ENCODE assay signal across 9 cellular contexts in genomic region chr10:50540069-50540825, GRCh38.
DNase-seq lines count a peak whose midpoint lies in the region; ATAC-seq and TF ChIP-seq lines count a peak whose summit lies in the region.
"Had no signal": no experiment of that assay in that cellular context is flagged by ENCODE, and none has a peak within 500 bp of the region (broad histone marks: within the 10 kb centered on the region; RNA-seq: fewer than 3 reads in every experiment).

No MANE protein-coding gene starts in this region.

- no peaks in the 10 kb centered on the region for H3K36me3 ChIP-seq in CD8-positive, alpha-beta memory T cell (ENCODE audit: insufficient read depth, low read length)
- no peaks in the 10 kb centered on the region for H3K36me3 ChIP-seq in A673 (ENCODE audit: insufficient read depth, low read length, poor library complexity, severe bottlenecking)

- no TSS peak for BruUV-seq in A673 (replicated peaks; lab: Mats Ljungman, UMichigan)

- DNase-seq in CD8-positive, alpha-beta memory T cell = no peak
- no peak for DNase-seq in activated naive CD8-positive, alpha-beta T cell treated with anti-CD3 and anti-CD28 coated beads, Interleukin-2, amount 10 ng/mL, durations not matched to agents 7 days and 5 days
- no peak for DNase-seq in sciatic nerve (ENCODE audit: low spot score)
- no peak for DNase-seq in A673 (ENCODE audit: low spot score)
- no peak for DNase-seq in NCI-H146 treated with DMSO at 0.1 percent for 48 hours (lab: John Stamatoyannopoulos, UW; ENCODE audit: unreplicated experiment)
- DNase-seq in posterior vena cava (ENCODE audit: low spot score) = no peak

- ATAC-seq in GM19468 (IDR thresholded peaks at IDR 0.05; ENCODE audit: extremely low read depth, unreplicated experiment) (peak; percentile 26), HG03460 (IDR thresholded peaks at IDR 0.05; ENCODE audit: unreplicated experiment) (peak; percentile 37), sciatic nerve (no peak)
- peak; percentile 56 for ATAC-seq in activated naive CD8-positive, alpha-beta T cell treated with anti-CD3 and anti-CD28 coated beads, Interleukin-2, amount 10 ng/mL, durations not matched to agents 7 days and 5 days (ENCODE audit: low read depth)

- TF ChIP-seq CTCF in A673 (conservative IDR thresholded peaks at IDR 0.05; ENCODE audit: low read depth, low read length) = no peak

- peaks cover 34% of the 10 kb centered on the region for H3K4me1 ChIP-seq in CD8-positive, alpha-beta memory T cell (ENCODE audit: insufficient read depth, low read length)
- H3K4me1 ChIP-seq in A673 (ENCODE audit: insufficient read depth, low read length, poor library complexity, severe bottlenecking) = no peaks in the 10 kb centered on the region

- intact Hi-C loops in sciatic nerve (cut with DNase I) (no loop called here), A673 (cut with micrococcal nuclease; ENCODE audit: unreplicated experiment) (no loop called here), posterior vena cava (cut with DNase I) (no loop called here)

- POLR2A ChIA-PET in CD8-positive, alpha-beta memory T cell (lab: Charles Lee) = no interaction called here
- POLR2A ChIA-PET in activated naive CD8-positive, alpha-beta T cell treated with anti-CD3 and anti-CD28 coated beads, Interleukin-2, amount 10 ng/mL, durations not matched to agents 7 days and 5 days (lab: Charles Lee) = no interaction called here
- POLR2A ChIA-PET in A673 (lab: Charles Lee; ENCODE audit: low non-redundant PET) = no interaction called here

- H3K4me1 Mint-ChIP-seq in CD8-positive, alpha-beta memory T cell = peaks cover 59 to 86% (median 74%) of the 10 kb centered on the region in 3 donors
- peaks cover 61% of the 10 kb centered on the region for H3K4me1 Mint-ChIP-seq in activated naive CD8-positive, alpha-beta T cell treated with anti-CD3 and anti-CD28 coated beads, Interleukin-2, amount 10 ng/mL, durations not matched to agents 7 days and 5 days

- CTCF ChIA-PET in CD8-positive, alpha-beta memory T cell (lab: Charles Lee) = no interaction called here
- CTCF ChIA-PET in A673 (lab: Charles Lee) = no interaction called here

- peak overlapping the region in 4 of 7 donors; percentile 1 to 30 (median 16) for H3K4me3 Mint-ChIP-seq in CD8-positive, alpha-beta memory T cell
- H3K4me3 Mint-ChIP-seq in activated naive CD8-positive, alpha-beta T cell treated with anti-CD3 and anti-CD28 coated beads, Interleukin-2, amount 10 ng/mL, durations not matched to agents 7 days and 5 days = peak overlapping the region; percentile 72

- no peak overlapping the region for H3K4me3 ChIP-seq in CD8-positive, alpha-beta memory T cell (ENCODE audit: low read length)
- H3K4me3 ChIP-seq in A673 (ENCODE audit: low read depth, low read length, poor library complexity, severe bottlenecking) = no peak overlapping the region

- H3K9me3 Mint-ChIP-seq in CD8-positive, alpha-beta memory T cell = no peaks in the 10 kb centered on the region
- H3K9me3 Mint-ChIP-seq in activated naive CD8-positive, alpha-beta T cell treated with anti-CD3 and anti-CD28 coated beads, Interleukin-2, amount 10 ng/mL, durations not matched to agents 7 days and 5 days = peaks cover 4% of the 10 kb centered on the region

- H3K27me3 ChIP-seq in CD8-positive, alpha-beta memory T cell (ENCODE audit: insufficient read depth, low read length, poor library complexity, severe bottlenecking) = no peaks in the 10 kb centered on the region
- no peaks in the 10 kb centered on the region for H3K27me3 ChIP-seq in A673 (replicated peaks; ENCODE audit: insufficient read depth, low read depth, low read length, poor library complexity)

- H3K27me3 Mint-ChIP-seq in CD8-positive, alpha-beta memory T cell = no peaks in the 10 kb centered on the region
- H3K27me3 Mint-ChIP-seq in activated naive CD8-positive, alpha-beta T cell treated with anti-CD3 and anti-CD28 coated beads, Interleukin-2, amount 10 ng/mL, durations not matched to agents 7 days and 5 days = no peaks in the 10 kb centered on the region

- no peaks in the 10 kb centered on the region for H3K9me3 ChIP-seq in CD8-positive, alpha-beta memory T cell (ENCODE audit: low read length)
- no peaks in the 10 kb centered on the region for H3K9me3 ChIP-seq in A673 (ENCODE audit: low read depth, low read length, poor library complexity, severe bottlenecking)

- H3K27ac Mint-ChIP-seq in CD8-positive, alpha-beta memory T cell = peak overlapping the region in 5 of 8 donors; percentile 8 to 85 (median 24)
- peak overlapping the region; percentile 88 for H3K27ac Mint-ChIP-seq in activated naive CD8-positive, alpha-beta T cell treated with anti-CD3 and anti-CD28 coated beads, Interleukin-2, amount 10 ng/mL, durations not matched to agents 7 days and 5 days

- peaks cover 0 to 4% (median 1%) of the 10 kb centered on the region in 3 donors for H3K36me3 Mint-ChIP-seq in CD8-positive, alpha-beta memory T cell
- peaks cover 16% of the 10 kb centered on the region for H3K36me3 Mint-ChIP-seq in activated naive CD8-positive, alpha-beta T cell treated with anti-CD3 and anti-CD28 coated beads, Interleukin-2, amount 10 ng/mL, durations not matched to agents 7 days and 5 days

- H3K27ac ChIP-seq in CD8-positive, alpha-beta memory T cell (ENCODE audit: low read depth, low read length) = no peak overlapping the region
- H3K27ac ChIP-seq in A673 (ENCODE audit: low read depth, low read length, poor library complexity, severe bottlenecking) = no peak overlapping the region
- H3K27ac ChIP-seq: RWPE1 had no signal
